25 cellular contexts compared by ENCODE assay signal in the genomic region with DNA sequence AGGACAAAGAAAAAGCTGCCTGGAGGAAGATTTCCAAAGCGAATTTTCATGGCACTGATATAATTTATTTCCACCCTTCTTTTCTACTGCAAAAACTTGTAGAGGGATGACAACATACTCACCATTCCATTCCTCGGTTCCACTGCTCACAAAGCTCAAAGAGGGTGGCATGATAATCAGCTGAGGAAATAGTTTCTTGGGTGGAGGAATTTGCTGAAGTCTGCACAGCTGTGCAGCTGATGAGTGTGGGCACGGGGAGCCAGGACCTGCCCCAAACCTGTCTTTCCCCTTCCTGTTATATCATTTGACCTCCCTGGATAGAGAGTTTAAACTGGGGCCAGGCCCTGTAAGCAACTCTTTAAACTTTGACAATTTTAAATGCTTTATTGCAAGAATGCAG.
DNase-seq lines count a peak whose midpoint lies in the region; ATAC-seq, FAIRE-seq and TF ChIP-seq lines count a peak whose summit lies in the region.
"Had no signal": no experiment of that assay in that cellular context is flagged by ENCODE, and none has a peak within 500 bp of the region (broad histone marks: within the 10 kb centered on the region; RNA-seq: fewer than 3 reads in every experiment).

No MANE protein-coding gene starts in this region.

- no peaks in the 10 kb centered on the region for H4K20me1 ChIP-seq in GM23338 (replicated peaks; ENCODE audit: insufficient read depth)
- H4K20me1 ChIP-seq in keratinocyte (ENCODE audit: control insufficient read depth, extremely low read depth, insufficient read depth, low read length): no peaks in the 10 kb centered on the region
- H4K20me1 ChIP-seq: BLaER1 treated with 17β-estradiol and CSF1 and Interleukin-3, amounts not matched to agents 10 nM and 100 nM had no signal

- H3F3A ChIP-seq in GM23338 (replicated peaks; ENCODE audit: low read depth): no peaks in the 10 kb centered on the region

- H3K4me2 ChIP-seq in GM23338 (no peak overlapping the region), keratinocyte (ENCODE audit: control insufficient read depth, extremely low read depth, insufficient read depth, low read depth, low read length) (no peak overlapping the region)
- H3K4me2 ChIP-seq: A549; BLaER1 treated with 17β-estradiol and CSF1 and Interleukin-3, amounts not matched to agents 10 nM and 100 nM had no signal

- no peaks in the 10 kb centered on the region for H3K27me3 Mint-ChIP-seq in GM23338 (ENCODE audit: insufficient read depth, low read depth, poor library complexity)
- H3K27me3 Mint-ChIP-seq: CD4-positive, alpha-beta T cell; CD8-positive, alpha-beta memory T cell had no signal

- TF ChIP-seq CTCF in GM23338 (conservative IDR thresholded peaks at IDR 0.05; ENCODE audit: low read depth in 2 of 2) (no peak), keratinocyte (optimal IDR thresholded peaks at IDR 0.05 in 1 of 3, IDR thresholded peaks at IDR 0.05 in 1 of 3, conservative IDR thresholded peaks at IDR 0.05 in 1 of 3; ENCODE audit: extremely low read depth in 1 of 3, insufficient read depth in 2 of 3, low read length in 3 of 3) (no peak), spleen (IDR thresholded peaks at IDR 0.05 in 8 of 11, conservative IDR thresholded peaks at IDR 0.05 in 3 of 11) (no peak)

- no peaks in the 10 kb centered on the region for H3K9me1 ChIP-seq in keratinocyte (ENCODE audit: control insufficient read depth, extremely low read depth, insufficient read depth, low read length)

- H3K27ac ChIP-seq in GM23338 (ENCODE audit: low read depth) (no peak overlapping the region), keratinocyte (ENCODE audit: control insufficient read depth, insufficient read depth, low read length) (no peak overlapping the region), spleen (no peak overlapping the region)
- H3K27ac ChIP-seq: A549; BLaER1 treated with 17β-estradiol and CSF1 and Interleukin-3, amounts not matched to agents 10 nM and 100 nM; GM23248 had no signal

- H3K4me3 ChIP-seq in GM23338: no peak overlapping the region
- no peak overlapping the region for H3K4me3 ChIP-seq in keratinocyte (ENCODE audit: control insufficient read depth in 2 of 3, extremely low read depth in 1 of 3, insufficient read depth in 2 of 3, low read depth in 1 of 3, low read length in 3 of 3)
- no peak overlapping the region for H3K4me3 ChIP-seq in spleen
- H3K4me3 ChIP-seq: A549; BLaER1 treated with 17β-estradiol and CSF1 and Interleukin-3, amounts not matched to agents 10 nM and 100 nM; GM23248 had no signal

- no peak for TF ChIP-seq POLR2A in spleen (IDR thresholded peaks at IDR 0.05)

- CTCF ChIA-PET in HEK293T (lab: Yijun Ruan, JAX): no interaction called here

- POLR2A ChIA-PET in HEK293T (lab: Yijun Ruan, JAX): no interaction called here

- H3K9me2 ChIP-seq in GM23338 (ENCODE audit: insufficient read depth): no peaks in the 10 kb centered on the region

- 64 to 83% (median 69%) methylated on average over 3 of the region's 3 CpGs for WGBS in spleen, 5 donors

- no peak overlapping the region for H3K27ac Mint-ChIP-seq in GM23338
- H3K27ac Mint-ChIP-seq: CD14-positive monocyte; CD4-positive, alpha-beta T cell; CD8-positive, alpha-beta memory T cell; H9; HFFc6 had no signal

- no peak overlapping the region for H3K9ac ChIP-seq in keratinocyte (ENCODE audit: control insufficient read depth, extremely low read depth, insufficient read depth, low read length)
- H3K9ac ChIP-seq: BLaER1 treated with 17β-estradiol and CSF1 and Interleukin-3, amounts not matched to agents 10 nM and 100 nM; GM23248 had no signal

- peak; percentile 52 for FAIRE-seq in keratinocyte (lab: Jason Lieb, UNC)
- FAIRE-seq: A549, D721Med, G401.6, GM12892 had no signal

- ATAC-seq in GM23338 (no peak), HG03039 (IDR thresholded peaks at IDR 0.05; ENCODE audit: unreplicated experiment) (no peak)
- ATAC-seq: A549, HCT116 had no signal

- no peaks in the 10 kb centered on the region for H3K79me2 ChIP-seq in GM23338 (replicated peaks; ENCODE audit: insufficient read depth)
- no peaks in the 10 kb centered on the region for H3K79me2 ChIP-seq in keratinocyte (ENCODE audit: control insufficient read depth, insufficient read depth, low read length)

- H3K4me3 Mint-ChIP-seq in GM23338: no peak overlapping the region
- H3K4me3 Mint-ChIP-seq: CD14-positive monocyte; CD4-positive, alpha-beta T cell; CD8-positive, alpha-beta memory T cell; H9; HFFc6 had no signal

- H3K36me3 Mint-ChIP-seq in GM23338 (ENCODE audit: low read depth): no peaks in the 10 kb centered on the region
- H3K36me3 Mint-ChIP-seq: CD14-positive monocyte had no signal

- H2AFZ ChIP-seq in GM23338 (peak overlapping the region; percentile 38; the same call in 1 of the 2 replicates), keratinocyte (ENCODE audit: control insufficient read depth, low read length) (no peak overlapping the region)
- H2AFZ ChIP-seq: GM23248 had no signal

- H3K36me3 ChIP-seq in GM23338 (ENCODE audit: insufficient read depth) (no peaks in the 10 kb centered on the region), keratinocyte (ENCODE audit: control insufficient read depth in 2 of 2, extremely low read depth in 1 of 2, insufficient read depth in 2 of 2, low read length in 2 of 2) (no peaks in the 10 kb centered on the region), spleen (no peaks in the 10 kb centered on the region)
- H3K36me3 ChIP-seq: BE2C; BLaER1 treated with 17β-estradiol and CSF1 and Interleukin-3, amounts not matched to agents 10 nM and 100 nM had no signal

- H3K27me3 ChIP-seq in GM23338 (ENCODE audit: insufficient read depth): no peaks in the 10 kb centered on the region
- H3K27me3 ChIP-seq in keratinocyte (ENCODE audit: control insufficient read depth, extremely low read depth, insufficient read depth, low read length): no peaks in the 10 kb centered on the region
- no peaks in the 10 kb centered on the region for H3K27me3 ChIP-seq in spleen (replicated peaks in 1 of 7)
- H3K27me3 ChIP-seq: BE2C; BLaER1 treated with 17β-estradiol and CSF1 and Interleukin-3, amounts not matched to agents 10 nM and 100 nM had no signal

- intact Hi-C loops in spleen (cut with DNase I; ENCODE audit: low total_unique reads): no loop called here

- H3K9me3 Mint-ChIP-seq in GM23338: peaks cover 9% of the 10 kb centered on the region; the same call in 2 of the 3 replicates
- H3K9me3 Mint-ChIP-seq: CD4-positive, alpha-beta T cell; HFFc6 had no signal

- H3K4me1 ChIP-seq in GM23338 (ENCODE audit: insufficient read depth): no peaks in the 10 kb centered on the region
- H3K4me1 ChIP-seq in keratinocyte (ENCODE audit: control insufficient read depth, extremely low read depth, insufficient read depth, low read length): peaks cover 12% of the 10 kb centered on the region
- H3K4me1 ChIP-seq in spleen: no peaks in the 10 kb centered on the region
- H3K4me1 ChIP-seq: A549; BLaER1 treated with 17β-estradiol and CSF1 and Interleukin-3, amounts not matched to agents 10 nM and 100 nM had no signal

- dilution Hi-C loops in keratinocyte (cut with MboI; ENCODE audit: extremely low pct_ligation_motif_present, low sequenced_read_pairs): no loop called here

- no peaks in the 10 kb centered on the region for H3K4me1 Mint-ChIP-seq in GM23338
- H3K4me1 Mint-ChIP-seq: CD14-positive monocyte, H9 had no signal

- H3K9me3 ChIP-seq in keratinocyte (ENCODE audit: control insufficient read depth, low read depth, low read length) (no peaks in the 10 kb centered on the region), spleen (peaks cover 0 to 15% (median 4%) of the 10 kb centered on the region in 8 donors)
- H3K9me3 ChIP-seq: A549; BE2C; BLaER1 treated with 17β-estradiol and CSF1 and Interleukin-3, amounts not matched to agents 10 nM and 100 nM had no signal

- DNase-seq in GM23338 (ENCODE audit: low spot score) (no peak), keratinocyte (ENCODE audit: low read depth, low spot score) (no peak), putamen (ENCODE audit: low spot score) (peak; percentile 7), spleen (no peak), HEK293T (ENCODE audit: extremely low spot score) (no peak)
- DNase-seq: 8988T; ACHN; AML-193; BE2C; CD4-positive, alpha-beta T cell; CD8-positive, alpha-beta memory T cell; DMS 273 treated with DMSO at 0.1 percent for 48 hours; DMS53; DMS79 treated with DMSO at 0.1 percent for 48 hours; GM23248; H9; HFFc6 had no signal

TF ChIP-seq in GM23338, 12 proteins besides CTCF, POLR2A, EP300 and RAD21 (continues in another document):
- TF ChIP-seq NANOG (IDR thresholded peaks at IDR 0.05; ENCODE audit: borderline replicate concordance): no peak

TF ChIP-seq in HEK293T, 16 proteins besides CTCF, POLR2A, EP300 and RAD21:
- TF ChIP-seq L3MBTL2 (conservative IDR thresholded peaks at IDR 0.05) (no peak), SUZ12 (IDR thresholded peaks at IDR 0.05) (no peak), LEF1 (IDR thresholded peaks at IDR 0.05; ENCODE audit: borderline replicate concordance) (no peak), FOXK2 (IDR thresholded peaks at IDR 0.05) (no peak), FOXA1 (IDR thresholded peaks at IDR 0.05) (no peak), BHLHE40 (IDR thresholded peaks at IDR 0.05; ENCODE audit: borderline replicate concordance) (no peak), CTBP1 (IDR thresholded peaks at IDR 0.05; ENCODE audit: borderline replicate concordance) (no peak), ZNF384 (IDR thresholded peaks at IDR 0.05) (no peak), HDGF (IDR thresholded peaks at IDR 0.05; ENCODE audit: borderline replicate concordance) (no peak), ARNT (IDR thresholded peaks at IDR 0.05) (no peak), ELF4 (IDR thresholded peaks at IDR 0.05) (no peak), FOXM1 (IDR thresholded peaks at IDR 0.05; ENCODE audit: borderline replicate concordance) (no peak), SP1 (IDR thresholded peaks at IDR 0.05) (no peak)
TF ChIP-seq in HEK293T: peak in this region for 0.
